Comparison of ENCODE assay signal across 14 cellular contexts in the genomic region with DNA sequence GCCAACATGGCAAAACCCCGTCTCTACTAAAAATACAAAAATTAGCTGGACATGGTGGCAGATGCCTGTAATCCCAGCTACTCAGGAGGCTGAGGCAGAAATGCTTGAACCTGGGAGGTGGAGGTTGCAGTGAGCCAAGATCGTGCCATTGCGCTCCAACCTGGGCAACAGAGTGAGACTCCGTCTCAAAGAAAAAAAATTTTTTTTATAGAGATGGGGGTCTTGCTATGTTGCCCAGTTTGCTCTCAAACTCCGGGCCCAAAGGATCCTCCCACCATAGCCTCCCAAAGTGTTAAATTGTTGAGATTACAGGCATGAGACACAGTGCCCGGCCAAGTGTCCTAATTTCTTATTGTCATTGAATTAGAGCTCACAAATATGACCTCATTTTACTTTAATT. TPM values are rescaled to one million over a fixed set of nuclear protein-coding genes. Genes with fewer than 3 reads are reported as not detected.
"Had no signal": no experiment of that assay in that cellular context is flagged by ENCODE, and none has a peak within 500 bp of the region (broad histone marks: within the 10 kb centered on the region; RNA-seq: fewer than 3 reads in every experiment).

No MANE protein-coding gene starts in this region.

RNA-seq across cellular contexts. Expression of a gene that starts 17.2 kb away (rescaled TPM):
- total RNA-seq: activated B cell treated with CpG ODN at 0.5 μM for 24 hours; activated CD4-positive, alpha-beta memory T cell treated with anti-CD3 and anti-CD28 coated beads for 36 hours; activated CD4-positive, alpha-beta memory T cell treated with anti-CD3 and anti-CD28 coated beads, Interleukin-2, amount 10 ng/mL, durations not matched to agents 7 days and 5 days; activated CD4-positive, alpha-beta T cell treated with anti-CD3 and anti-CD28 coated beads for 36 hours; activated CD4-positive, alpha-beta T cell treated with anti-CD3 and anti-CD28 coated beads, Interleukin-2, amount 10 ng/mL, durations not matched to agents 24 days and 14 days; activated CD4-positive, alpha-beta T cell treated with anti-CD3 and anti-CD28 coated beads, Interleukin-2, amount 10 ng/mL, durations not matched to agents 7 days and 5 days; activated CD8-positive, alpha-beta memory T cell treated with anti-CD3 and anti-CD28 coated beads for 36 hours; activated CD8-positive, alpha-beta memory T cell treated with anti-CD3 and anti-CD28 coated beads, Interleukin-2, amount 10 ng/mL, durations not matched to agents 7 days and 5 days; activated CD8-positive, alpha-beta T cell treated with anti-CD3 and anti-CD28 coated beads for 36 hours; activated CD8-positive, alpha-beta T cell treated with anti-CD3 and anti-CD28 coated beads, Interleukin-2, amount 10 ng/mL, durations not matched to agents 7 days and 5 days; T-cell; T-helper 1 cell treated with Interleukin-12 subunit alpha and Interleukin-12 subunit beta and Interleukin-4 antibody, amounts not matched to agents 30 ng/mL and 1 ng/mL, for 36 hours; T-helper 17 cell; T-helper 2 cell treated with Interferon-gamma antibody and Interleukin-4, amounts not matched to agents 100 ng/mL and 5 ng/mL, for 36 hours had no signal
